Comparison of ENCODE assay signal across 3 cellular contexts in genomic region chr7:95460653-95461052, GRCh38. TPM values are rescaled to one million over a fixed set of nuclear protein-coding genes. Genes with fewer than 3 reads are reported as not detected.
"Had no signal": no experiment of that assay in that cellular context is flagged by ENCODE, and none has a peak within 500 bp of the region (broad histone marks: within the 10 kb centered on the region; RNA-seq: fewer than 3 reads in every experiment).

No MANE protein-coding gene starts in this region.

RNA-seq across cellular contexts. Expression of gene ASB4, which starts 25.1 kb away (rescaled TPM):
- total RNA-seq: tibial nerve, transverse colon, ureter had no signal
